Comparison of ENCODE assay signal across 11 cellular contexts in the genomic region with DNA sequence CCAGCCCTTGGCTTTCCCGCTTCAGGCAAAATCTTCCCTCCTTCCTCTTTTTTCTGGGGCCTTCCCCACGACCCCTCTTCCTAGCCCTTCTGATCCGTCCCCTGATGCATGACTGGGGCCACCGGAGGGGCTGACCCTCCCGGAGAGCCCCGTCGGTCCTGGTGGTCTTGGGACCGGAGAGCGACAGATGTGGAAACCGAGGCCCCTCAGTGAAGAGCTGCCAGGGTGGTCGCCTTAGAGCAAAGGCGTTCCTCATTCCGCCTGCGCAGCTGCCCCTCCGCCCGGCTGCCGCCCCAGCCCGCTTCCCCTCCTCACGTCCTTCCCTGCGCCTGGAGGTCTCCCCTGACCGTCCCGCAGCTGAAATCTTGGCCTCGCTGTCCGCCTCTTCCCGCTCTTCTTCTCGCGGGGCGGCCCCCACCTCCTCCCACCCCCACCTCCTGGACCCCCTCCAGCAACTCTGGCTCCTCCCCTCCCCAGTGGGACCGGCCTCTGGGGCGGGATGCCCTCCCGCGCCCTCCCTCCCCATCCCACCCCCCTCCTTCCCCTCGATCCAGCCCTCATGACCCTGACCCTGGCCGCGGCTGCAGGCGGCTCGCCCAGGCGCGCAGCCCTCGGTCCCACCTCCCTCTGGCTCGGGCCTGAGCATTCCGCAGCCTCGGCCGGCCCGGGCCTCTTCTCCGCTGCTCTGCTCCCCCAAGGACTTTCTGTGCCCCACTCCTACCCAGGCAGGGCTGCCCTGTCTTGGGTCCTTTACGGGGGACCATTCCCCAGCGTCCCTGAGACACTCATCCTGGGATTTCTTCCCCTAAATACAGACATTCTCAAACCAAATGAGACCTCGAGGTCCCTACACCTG. TPM values are rescaled to one million over a fixed set of nuclear protein-coding genes. Genes with fewer than 3 reads are reported as not detected.
A peak's percentile ranks its signal among the peaks of the same experiment; 100 is the strongest.
DNase-seq lines count a peak whose midpoint lies in the region; ATAC-seq and TF ChIP-seq lines count a peak whose summit lies in the region.
"Had no signal": no experiment of that assay in that cellular context is flagged by ENCODE, and none has a peak within 500 bp of the region (broad histone marks: within the 10 kb centered on the region; RNA-seq: fewer than 3 reads in every experiment).

A gene (minus strand): TSS at position 367 of the 856 bp plus-strand sequence. CDS start 1,020 bp downstream, outside the sequence.

- peaks cover 6% of the 10 kb centered on the region for H3K36me3 Mint-ChIP-seq in stimulated activated naive CD8-positive, alpha-beta T cell treated with anti-CD3 and anti-CD28 coated beads, Interleukin-15, Interleukin-2, amounts not matched to agents 100 ng/mL and 50 ng/mL, for 24 hours (ENCODE audit: low read depth)

- peaks cover 7% of the 10 kb centered on the region for H3K4me1 Mint-ChIP-seq in stimulated activated naive CD8-positive, alpha-beta T cell treated with anti-CD3 and anti-CD28 coated beads, Interleukin-15, Interleukin-2, amounts not matched to agents 100 ng/mL and 50 ng/mL, for 24 hours (ENCODE audit: low read depth)

- no peaks in the 10 kb centered on the region for H3K79me2 ChIP-seq in osteoblast (ENCODE audit: insufficient read depth, low read length)

- H3K4me1 ChIP-seq in iPS DF 6.9 (ENCODE audit: control insufficient read depth, insufficient read depth, low read length) (peaks cover 10% of the 10 kb centered on the region), osteoblast (ENCODE audit: insufficient read depth, low read length) (no peaks in the 10 kb centered on the region), aorta (ENCODE audit: control insufficient read depth in 1 of 2, insufficient read depth in 2 of 2, low read length in 2 of 2) (no peaks in the 10 kb centered on the region)

- no peaks in the 10 kb centered on the region for H3K9me3 Mint-ChIP-seq in stimulated activated naive CD8-positive, alpha-beta T cell treated with anti-CD3 and anti-CD28 coated beads, Interleukin-15, Interleukin-2, amounts not matched to agents 100 ng/mL and 50 ng/mL, for 24 hours

- peaks cover 9% of the 10 kb centered on the region for H3K27me3 ChIP-seq in iPS DF 6.9 (ENCODE audit: control insufficient read depth, insufficient read depth, low read length)
- peaks cover 33% of the 10 kb centered on the region for H3K27me3 ChIP-seq in osteoblast (ENCODE audit: insufficient read depth, low read length)
- H3K27me3 ChIP-seq in aorta (ENCODE audit: control insufficient read depth in 1 of 2, insufficient read depth in 2 of 2, low read length in 1 of 2) = no peaks in the 10 kb centered on the region

- intact Hi-C loops in aorta (cut with DNase I) = loop anchor here in 1 of 2 donors (5.0 kb wide), 1 partner anchor 36 kb away; a partner anchor contains a TSS

- peaks cover 14% of the 10 kb centered on the region; the same call in 1 of the 2 replicates for H3K36me3 ChIP-seq in iPS DF 6.9 (ENCODE audit: control insufficient read depth, insufficient read depth, low read length)
- H3K36me3 ChIP-seq in osteoblast (ENCODE audit: insufficient read depth, low read length) = no peaks in the 10 kb centered on the region
- H3K36me3 ChIP-seq in aorta (ENCODE audit: control insufficient read depth in 1 of 2, insufficient read depth in 2 of 2, low read length in 1 of 2) = no peaks in the 10 kb centered on the region

- H3K9me3 ChIP-seq in iPS DF 6.9 (ENCODE audit: control insufficient read depth, insufficient read depth, low read length) = no peaks in the 10 kb centered on the region; the same call in 1 of the 2 replicates
- no peaks in the 10 kb centered on the region for H3K9me3 ChIP-seq in osteoblast (ENCODE audit: low read depth, low read length)
- peaks cover 5% of the 10 kb centered on the region for H3K9me3 ChIP-seq in aorta (ENCODE audit: control insufficient read depth, low read length)

- H3K27ac ChIP-seq in iPS DF 6.9 (ENCODE audit: low read length) (no peak within 1 kb of the TSS), osteoblast (ENCODE audit: low read depth, low read length) (no peak within 1 kb of the TSS), aorta (ENCODE audit: low read depth in 1 of 2, low read length in 2 of 2) (no peak within 1 kb of the TSS)

- no CpG with 5 or more reads among the region's 49 CpGs for WGBS in iPS DF 6.9 (ENCODE audit: insufficient coverage, insufficient read length)
- 5 to 6% methylated on average over 45 to 49 of the region's 49 CpGs for WGBS in aorta, 2 donors

- H4K20me1 ChIP-seq in osteoblast (ENCODE audit: insufficient read depth, low read length) = no peaks in the 10 kb centered on the region

- H3K4me3 ChIP-seq in iPS DF 6.9 (ENCODE audit: low read length) = peak within 1 kb of the TSS; percentile 51; the same call in 1 of the 2 replicates
- H3K4me3 ChIP-seq in osteoblast (ENCODE audit: insufficient read depth, low read length) = no peak within 1 kb of the TSS
- peak within 1 kb of the TSS; percentile 12 to 44 for H3K4me3 ChIP-seq in aorta (ENCODE audit: low read length in 2 of 2)

- peak within 1 kb of the TSS; percentile 37 for H3K4me3 Mint-ChIP-seq in stimulated activated naive CD8-positive, alpha-beta T cell treated with anti-CD3 and anti-CD28 coated beads, Interleukin-15, Interleukin-2, amounts not matched to agents 100 ng/mL and 50 ng/mL, for 24 hours

- H3K27me3 Mint-ChIP-seq in stimulated activated naive CD8-positive, alpha-beta T cell treated with anti-CD3 and anti-CD28 coated beads, Interleukin-15, Interleukin-2, amounts not matched to agents 100 ng/mL and 50 ng/mL, for 24 hours = peaks cover 33% of the 10 kb centered on the region

- no peak within 1 kb of the TSS for H3K27ac Mint-ChIP-seq in stimulated activated naive CD8-positive, alpha-beta T cell treated with anti-CD3 and anti-CD28 coated beads, Interleukin-15, Interleukin-2, amounts not matched to agents 100 ng/mL and 50 ng/mL, for 24 hours

- no peak for ATAC-seq in stimulated activated naive CD8-positive, alpha-beta T cell treated with anti-CD3 and anti-CD28 coated beads, Interleukin-15, Interleukin-2, amounts not matched to agents 100 U/mL and 50 U/mL, for 24 hours
- ATAC-seq in aorta (ENCODE audit: low FRiP score) (peak; percentile 82), GM19035 (IDR thresholded peaks at IDR 0.05; ENCODE audit: unreplicated experiment) (no peak)

- no peak for TF ChIP-seq CTCF in osteoblast (IDR thresholded peaks at IDR 0.05; ENCODE audit: extremely low read depth, low read depth, low read length)

- H2AFZ ChIP-seq in osteoblast (ENCODE audit: low read length) = no peak within 1 kb of the TSS

- no peak for DNase-seq in stimulated activated naive CD8-positive, alpha-beta T cell treated with anti-CD3 and anti-CD28 coated beads, Interleukin-15, Interleukin-2, amounts not matched to agents 100 U/mL and 50 U/mL, for 24 hours
- DNase-seq in iPS DF 6.9 (ENCODE audit: low read depth, low spot score) = no peak
- peak; percentile 66 for DNase-seq in osteoblast (ENCODE audit: insufficient read length, low spot score, missing footprints)
- peak; percentile 72 to 84 for DNase-seq in aorta
- no peak for DNase-seq in AG08395 (ENCODE audit: low spot score)
- no peak for DNase-seq in T-helper 9 cell
- DNase-seq: NCI-H1436 had no signal

- no peak within 1 kb of the TSS for H3K4me2 ChIP-seq in osteoblast (ENCODE audit: insufficient read depth, low read length)

RNA-seq across cellular contexts. Expression of the gene that starts here (rescaled TPM):
- total RNA-seq in osteoblast (18.3 and 26.1 TPM in 2 replicates), aorta (100 to 1,000 TPM in 1 of 2 donors, 10 to 100 TPM in 1; 73.1 to 121 TPM)
- 100 to 1,000 TPM in 1 of 2 donors, 10 to 100 TPM in 1; 65.9 to 198 TPM for polyA plus RNA-seq in aorta
- total RNA-seq: mononuclear cell; T-helper 2 cell treated with Interferon-gamma antibody and Interleukin-4, amounts not matched to agents 100 ng/mL and 5 ng/mL, for 36 hours had no signal

Comparison
In these comparisons a context has a peak if more than half of its experiments do, and no peak if none do; other contexts are left out.
1. DNase-seq: peak in osteoblast (single experiment) and aorta (2 of 2); none in stimulated activated naive CD8-positive, alpha-beta T cell treated with anti-CD3 and anti-CD28 coated beads, Interleukin-15, Interleukin-2, amounts not matched to agents 100 U/mL and 50 U/mL, for 24 hours (single experiment), iPS DF 6.9 (single experiment), AG08395 (single experiment) and T-helper 9 cell (single experiment).